22 cellular contexts compared by ENCODE assay signal in genomic region chr2:57182941-57183340, GRCh38.
"Had no signal": no experiment of that assay in that cellular context is flagged by ENCODE, and none has a peak within 500 bp of the region (broad histone marks: within the 10 kb centered on the region; RNA-seq: fewer than 3 reads in every experiment).

No MANE protein-coding gene starts in this region.

- H3K9me3 Mint-ChIP-seq: nephron had no signal

- H3K36me3 Mint-ChIP-seq: mesothelial cell of epicardium had no signal

- ATAC-seq: effector memory CD8-positive, alpha-beta T cell; foreskin keratinocyte; lower lobe of right lung; upper lobe of right lung had no signal

- H3K9me3 ChIP-seq: lower lobe of right lung, upper lobe of right lung had no signal

- H3K27me3 ChIP-seq: foreskin keratinocyte, hepatocyte, upper lobe of right lung had no signal

- DNase-seq: activated CD8-positive, alpha-beta memory T cell treated with anti-CD3 and anti-CD28 coated beads for 24 hours; activated CD8-positive, alpha-beta memory T cell treated with anti-CD3 and anti-CD28 coated beads, Interleukin-2, amount 50 U/mL, for 48 hours; activated effector memory CD4-positive, alpha-beta T cell treated with Interleukin-2 at 50 U/mL for 16 hours; activated naive CD4-positive, alpha-beta T cell treated with anti-CD3 and anti-CD28 coated beads, Interleukin-2, amount 50 U/mL, for 16 hours; activated T-cell treated with anti-CD3 and anti-CD28 coated beads, Interleukin-2, amount 50 U/mL, for 48 hours; dermis blood vessel endothelial cell; effector memory CD8-positive, alpha-beta T cell; foreskin keratinocyte; lower lobe of right lung; nucleus accumbens; posterior cingulate gyrus; retina; stimulated activated CD4-positive, alpha-beta T cell treated with anti-CD3 and anti-CD28 coated beads, Interleukin-12 subunit alpha, Interleukin-12 subunit beta, amount 100 ng/mL, for 4 hours; stimulated activated CD4-positive, alpha-beta T cell treated with anti-CD3 and anti-CD28 coated beads, Interleukin-1b, Interleukin-23, amount 100 ng/mL, for 48 hours; stimulated activated CD8-positive, alpha-beta memory T cell treated with anti-CD3 and anti-CD28 coated beads, Interleukin-4, amount 100 ng/mL, for 48 hours; stimulated activated naive CD4-positive, alpha-beta T cell; T1000; upper lobe of right lung had no signal

- H3K4me1 ChIP-seq: lower lobe of right lung, upper lobe of right lung had no signal

- H3K36me3 ChIP-seq: cardiac muscle cell, lower lobe of right lung, upper lobe of right lung had no signal

- H3K4me3 Mint-ChIP-seq: effector memory CD8-positive, alpha-beta T cell; mesothelial cell of epicardium; nephron had no signal

- H3K4me3 ChIP-seq: cardiac muscle cell, hepatocyte, lower lobe of right lung, upper lobe of right lung had no signal

- H3K27me3 Mint-ChIP-seq: effector memory CD8-positive, alpha-beta T cell had no signal

- H3K27ac Mint-ChIP-seq: effector memory CD8-positive, alpha-beta T cell; mesothelial cell of epicardium had no signal

- H3K27ac ChIP-seq: cardiac muscle cell, hepatocyte, lower lobe of right lung, upper lobe of right lung had no signal
